Comparison of ENCODE assay signal across 20 cellular contexts in genomic region chr7:98248156-98248555, GRCh38. TPM values are rescaled to one million over a fixed set of nuclear protein-coding genes. Genes with fewer than 3 reads are reported as not detected.
DNase-seq lines count a peak whose midpoint lies in the region; ATAC-seq and TF ChIP-seq lines count a peak whose summit lies in the region.
"Had no signal": no experiment of that assay in that cellular context is flagged by ENCODE, and none has a peak within 500 bp of the region (broad histone marks: within the 10 kb centered on the region; RNA-seq: fewer than 3 reads in every experiment).

No MANE protein-coding gene starts in this region.

- H3K27ac ChIP-seq in upper lobe of right lung, result peak overlapping the region; percentile 40
- H3K27ac ChIP-seq: KMS-11 had no signal

- peaks cover 64% of the 10 kb centered on the region for H3K4me1 ChIP-seq in upper lobe of right lung

- H3K36me3 ChIP-seq in upper lobe of right lung, result peaks cover 7% of the 10 kb centered on the region

- no peaks in the 10 kb centered on the region for H3K9me3 ChIP-seq in upper lobe of right lung

- no peak for DNase-seq in activated CD4-positive, alpha-beta T cell treated with anti-CD3 and anti-CD28 coated beads for 36 hours
- DNase-seq in activated CD4-positive, alpha-beta T cell treated with anti-CD3 and anti-CD28 coated beads for 4 hours, result no peak
- DNase-seq in stimulated activated naive CD8-positive, alpha-beta T cell treated with anti-CD3 and anti-CD28 coated beads, Interleukin-15, amount 100 ng/mL, for 72 hours, result no peak
- no peak for DNase-seq in stimulated activated naive CD8-positive, alpha-beta T cell treated with anti-CD3 and anti-CD28 coated beads, Interleukin-15, Interleukin-2, amounts not matched to agents 100 U/mL and 50 U/mL, for 24 hours
- DNase-seq in endothelial cell (ENCODE audit: low spot score) (no peak), upper lobe of right lung (no peak), HT-29 (ENCODE audit: low spot score) (no peak), lower leg skin (ENCODE audit: low spot score in 2 of 2) (no peak)
- DNase-seq: activated CD4-positive, alpha-beta T cell treated with anti-CD3 and anti-CD28 coated beads for 1 hour; Calu3; mesendoderm; NCI-H146; NCI-H526 treated with DMSO at 0.1 percent for 48 hours; RPMI8226; stimulated activated CD4-positive, alpha-beta T cell treated with anti-CD3 and anti-CD28 coated beads, Interleukin-4, amount 100 ng/mL, for 4 hours had no signal

- ATAC-seq in activated CD4-positive, alpha-beta T cell treated with anti-CD3 and anti-CD28 coated beads for 36 hours, result no peak
- ATAC-seq in stimulated activated naive CD8-positive, alpha-beta T cell treated with anti-CD3 and anti-CD28 coated beads, Interleukin-15, amount 100 ng/mL, for 72 hours, result no peak
- no peak for ATAC-seq in stimulated activated naive CD8-positive, alpha-beta T cell treated with anti-CD3 and anti-CD28 coated beads, Interleukin-15, Interleukin-2, amounts not matched to agents 100 U/mL and 50 U/mL, for 24 hours
- no peak for ATAC-seq in upper lobe of right lung

- 94 to 95% methylated on average over 12 of the region's 12 CpGs for WGBS in lower leg skin, 2 donors

- POLR2A ChIA-PET in activated CD4-positive, alpha-beta T cell treated with anti-CD3 and anti-CD28 coated beads for 36 hours (lab: Charles Lee), result interaction anchor here (0.7 kb wide), 1 partner anchor 211 kb away, joined by 3 read pairs; no protein-coding TSS in a partner anchor

- H3K27me3 ChIP-seq in upper lobe of right lung, result no peaks in the 10 kb centered on the region

- TF ChIP-seq POLR2A in lower leg skin (IDR thresholded peaks at IDR 0.05), result no peak

- no peaks in the 10 kb centered on the region for H3K27me3 Mint-ChIP-seq in activated CD4-positive, alpha-beta T cell treated with anti-CD3 and anti-CD28 coated beads for 36 hours
- H3K27me3 Mint-ChIP-seq in stimulated activated naive CD8-positive, alpha-beta T cell treated with anti-CD3 and anti-CD28 coated beads, Interleukin-15, amount 100 ng/mL, for 72 hours, result no peaks in the 10 kb centered on the region
- peaks cover 12% of the 10 kb centered on the region for H3K27me3 Mint-ChIP-seq in endothelial cell (ENCODE audit: unreplicated experiment)
- H3K27me3 Mint-ChIP-seq: B cell had no signal

- no peak overlapping the region for H3K4me3 Mint-ChIP-seq in activated CD4-positive, alpha-beta T cell treated with anti-CD3 and anti-CD28 coated beads for 36 hours
- H3K4me3 Mint-ChIP-seq in stimulated activated naive CD8-positive, alpha-beta T cell treated with anti-CD3 and anti-CD28 coated beads, Interleukin-15, amount 100 ng/mL, for 72 hours, result peak overlapping the region; percentile 10 to 70
- H3K4me3 Mint-ChIP-seq in endothelial cell (ENCODE audit: unreplicated experiment), result no peak overlapping the region
- H3K4me3 Mint-ChIP-seq: B cell had no signal

- H3K9me3 Mint-ChIP-seq in activated CD4-positive, alpha-beta T cell treated with anti-CD3 and anti-CD28 coated beads for 36 hours (ENCODE audit: low read depth), result no peaks in the 10 kb centered on the region
- no peaks in the 10 kb centered on the region for H3K9me3 Mint-ChIP-seq in stimulated activated naive CD8-positive, alpha-beta T cell treated with anti-CD3 and anti-CD28 coated beads, Interleukin-15, amount 100 ng/mL, for 72 hours
- H3K9me3 Mint-ChIP-seq in endothelial cell (ENCODE audit: unreplicated experiment), result no peaks in the 10 kb centered on the region

- H3K4me1 Mint-ChIP-seq in activated CD4-positive, alpha-beta T cell treated with anti-CD3 and anti-CD28 coated beads for 36 hours, result peaks cover 32% of the 10 kb centered on the region
- peaks cover 48% of the 10 kb centered on the region for H3K4me1 Mint-ChIP-seq in stimulated activated naive CD8-positive, alpha-beta T cell treated with anti-CD3 and anti-CD28 coated beads, Interleukin-15, amount 100 ng/mL, for 72 hours
- peaks cover 44% of the 10 kb centered on the region for H3K4me1 Mint-ChIP-seq in endothelial cell (ENCODE audit: unreplicated experiment)

- TF ChIP-seq CTCF in endothelial cell (IDR thresholded peaks at IDR 0.05; ENCODE audit: unreplicated experiment) (no peak), upper lobe of right lung (IDR thresholded peaks at IDR 0.05) (no peak), lower leg skin (IDR thresholded peaks at IDR 0.05) (no peak)

- peak overlapping the region; percentile 83 for H3K27ac Mint-ChIP-seq in activated CD4-positive, alpha-beta T cell treated with anti-CD3 and anti-CD28 coated beads for 36 hours
- H3K27ac Mint-ChIP-seq in stimulated activated naive CD8-positive, alpha-beta T cell treated with anti-CD3 and anti-CD28 coated beads, Interleukin-15, amount 100 ng/mL, for 72 hours, result peak overlapping the region; percentile 94 to 96
- peak overlapping the region; percentile 86 for H3K27ac Mint-ChIP-seq in endothelial cell (ENCODE audit: unreplicated experiment)
- H3K27ac Mint-ChIP-seq: B cell had no signal

- intact Hi-C loops in activated CD4-positive, alpha-beta T cell treated with anti-CD3 and anti-CD28 coated beads for 36 hours (cut with DNase I, micrococcal nuclease), result no loop called here
- intact Hi-C loops in upper lobe of right lung (cut with DNase I) (no loop called here), lower leg skin (cut with DNase I; ENCODE audit: low total_unique reads) (no loop called here)

- H3K4me3 ChIP-seq in upper lobe of right lung (no peak overlapping the region), lower leg skin (ENCODE audit: low read depth, poor library complexity, severe bottlenecking) (no peak overlapping the region)
- H3K4me3 ChIP-seq: coronary artery had no signal

- CTCF ChIA-PET in activated CD4-positive, alpha-beta T cell treated with anti-CD3 and anti-CD28 coated beads for 36 hours (lab: Charles Lee), result interaction anchor here (1.4 kb wide), 1 partner anchor 82 kb away, joined by 4 read pairs; no protein-coding TSS in a partner anchor

- H3K36me3 Mint-ChIP-seq in activated CD4-positive, alpha-beta T cell treated with anti-CD3 and anti-CD28 coated beads for 36 hours (ENCODE audit: low read depth), result peaks cover 16% of the 10 kb centered on the region
- H3K36me3 Mint-ChIP-seq in endothelial cell (ENCODE audit: low read depth, unreplicated experiment), result peaks cover 9% of the 10 kb centered on the region

RNA-seq across cellular contexts. Expression of gene TECPR1, which starts 3.9 kb away (rescaled TPM):
- total RNA-seq in activated CD4-positive, alpha-beta T cell treated with anti-CD3 and anti-CD28 coated beads for 36 hours, result 10 to 100 TPM; 21.8 to 26.5 TPM
- total RNA-seq in endothelial cell (ENCODE audit: unreplicated experiment) (129 TPM), upper lobe of right lung (55.2 TPM), lower leg skin (10 to 100 TPM in 3 of 4 donors, 1 to 10 TPM in 1; 8.1 to 18.4 (median 14.2) TPM)
- 36.2 and 47.6 TPM in 2 replicates for total RNA-seq in HT-29 (2014; rRNA removed; shearing (Covaris generic))

RNA-seq across cellular contexts. Expression of gene BRI3, which starts 33.3 kb away (rescaled TPM):
- total RNA-seq in activated CD4-positive, alpha-beta T cell treated with anti-CD3 and anti-CD28 coated beads for 36 hours, result 10 to 100 TPM; 45.1 to 47.6 TPM
- total RNA-seq in endothelial cell (ENCODE audit: unreplicated experiment), result 300 TPM
- total RNA-seq in upper lobe of right lung, result 530 TPM
- 206 and 239 TPM in 2 replicates for total RNA-seq in HT-29 (2014; rRNA removed; shearing (Covaris generic))
- total RNA-seq in lower leg skin, result 10 to 100 TPM; 34.2 to 54.2 (median 46.3) TPM

RNA-seq across cellular contexts. Expression of gene BHLHA15, which starts 36.9 kb away (rescaled TPM):
- total RNA-seq in activated CD4-positive, alpha-beta T cell treated with anti-CD3 and anti-CD28 coated beads for 36 hours, result under 1 TPM; 0.23 to 0.47 TPM
- total RNA-seq in endothelial cell (ENCODE audit: unreplicated experiment) (1.2 TPM), upper lobe of right lung (0.81 TPM), lower leg skin (10 to 100 TPM in 1 of 4 donors, 1 to 10 TPM in 3; 3.7 to 18.5 (median 5.6) TPM)
- total RNA-seq in HT-29 (2014; rRNA removed; shearing (Covaris generic)), result 16.2 and 21.8 TPM in 2 replicates
- total RNA-seq: Daoy, osteocyte had no signal

Comparison
In these comparisons a context has a peak if more than half of its experiments do, and no peak if none do; other contexts are left out.
1. H3K4me3 Mint-ChIP-seq: peak in stimulated activated naive CD8-positive, alpha-beta T cell treated with anti-CD3 and anti-CD28 coated beads, Interleukin-15, amount 100 ng/mL, for 72 hours (2 of 2); none in activated CD4-positive, alpha-beta T cell treated with anti-CD3 and anti-CD28 coated beads for 36 hours (single experiment) and endothelial cell (single experiment).
2. Peak in every context shown above with its lines, with median percentiles within 50 percentile points of each other: H3K27ac Mint-ChIP-seq.